In genomic region chr3:179449621-179450020, GRCh38 we compare ENCODE assay signal across 10 cellular contexts. TPM values are rescaled to one million over a fixed set of nuclear protein-coding genes. Genes with fewer than 3 reads are reported as not detected.
DNase-seq lines count a peak whose midpoint lies in the region; ATAC-seq, FAIRE-seq and TF ChIP-seq lines count a peak whose summit lies in the region.
"Had no signal": no experiment of that assay in that cellular context is flagged by ENCODE, and none has a peak within 500 bp of the region (broad histone marks: within the 10 kb centered on the region; RNA-seq: fewer than 3 reads in every experiment).

No MANE protein-coding gene starts in this region.

- CTCF ChIA-PET in activated CD4-positive, alpha-beta T cell treated with anti-CD3 and anti-CD28 coated beads for 36 hours (lab: Charles Lee): no interaction called here

- peak overlapping the region; percentile 72 for H3K4me2 ChIP-seq in keratinocyte (ENCODE audit: control insufficient read depth, extremely low read depth, insufficient read depth, low read depth, low read length)

- dilution Hi-C loops in keratinocyte (cut with MboI; ENCODE audit: extremely low pct_ligation_motif_present, low sequenced_read_pairs): no loop called here

- H3K4me3 ChIP-seq in keratinocyte (ENCODE audit: control insufficient read depth in 2 of 3, extremely low read depth in 1 of 3, insufficient read depth in 2 of 3, low read depth in 1 of 3, low read length in 3 of 3) (peak overlapping the region; percentile 66 to 97 (median 86)), subcutaneous abdominal adipose tissue (ENCODE audit: low read depth in 1 of 5, low read length in 5 of 5) (peak overlapping the region in 4 of 5 donors; percentile 80 to 85 (median 80))

- H3K27ac ChIP-seq in keratinocyte (ENCODE audit: control insufficient read depth, insufficient read depth, low read length) (peak overlapping the region; percentile 75), subcutaneous abdominal adipose tissue (ENCODE audit: low read depth, low read length) (peak overlapping the region; percentile 73)

- no peak overlapping the region for H2AFZ ChIP-seq in keratinocyte (ENCODE audit: control insufficient read depth, low read length)

- H3K4me1 Mint-ChIP-seq in activated CD4-positive, alpha-beta T cell treated with anti-CD3 and anti-CD28 coated beads for 36 hours: peaks cover 19% of the 10 kb centered on the region
- H3K4me1 Mint-ChIP-seq in activated naive CD8-positive, alpha-beta T cell treated with anti-CD3 and anti-CD28 coated beads, Interleukin-2, amount 10 ng/mL, durations not matched to agents 7 days and 5 days: peaks cover 22% of the 10 kb centered on the region

- POLR2A ChIA-PET in activated CD4-positive, alpha-beta T cell treated with anti-CD3 and anti-CD28 coated beads for 36 hours (lab: Charles Lee): no interaction called here
- POLR2A ChIA-PET in activated naive CD8-positive, alpha-beta T cell treated with anti-CD3 and anti-CD28 coated beads, Interleukin-2, amount 10 ng/mL, durations not matched to agents 7 days and 5 days (lab: Charles Lee): no interaction called here

- FAIRE-seq in keratinocyte (lab: Jason Lieb, UNC): no peak
- FAIRE-seq: A204.1 had no signal

- H3K27me3 ChIP-seq in keratinocyte (ENCODE audit: control insufficient read depth, extremely low read depth, insufficient read depth, low read length) (no peaks in the 10 kb centered on the region), subcutaneous abdominal adipose tissue (ENCODE audit: control insufficient read depth in 5 of 5, insufficient read depth in 4 of 5, low read length in 5 of 5) (peaks cover 0 to 4% (median 0%) of the 10 kb centered on the region in 5 donors)

- H3K36me3 ChIP-seq in keratinocyte (ENCODE audit: control insufficient read depth in 2 of 2, extremely low read depth in 1 of 2, insufficient read depth in 2 of 2, low read length in 2 of 2) (peaks cover 0 to 5% of the 10 kb centered on the region in 2 experiments), subcutaneous abdominal adipose tissue (ENCODE audit: control insufficient read depth in 5 of 5, insufficient read depth in 5 of 5, low read length in 5 of 5) (no peaks in the 10 kb centered on the region)

- ATAC-seq in activated CD4-positive, alpha-beta T cell treated with anti-CD3 and anti-CD28 coated beads for 36 hours: no peak
- no peak for ATAC-seq in activated naive CD8-positive, alpha-beta T cell treated with anti-CD3 and anti-CD28 coated beads, Interleukin-2, amount 10 ng/mL, durations not matched to agents 7 days and 5 days (ENCODE audit: low read depth)
- ATAC-seq in HG03139 (IDR thresholded peaks at IDR 0.05; ENCODE audit: unreplicated experiment) (no peak), GM21576 (IDR thresholded peaks at IDR 0.05; ENCODE audit: unreplicated experiment) (no peak)

- no peak overlapping the region for H3K27ac Mint-ChIP-seq in activated CD4-positive, alpha-beta T cell treated with anti-CD3 and anti-CD28 coated beads for 36 hours
- no peak overlapping the region for H3K27ac Mint-ChIP-seq in activated naive CD8-positive, alpha-beta T cell treated with anti-CD3 and anti-CD28 coated beads, Interleukin-2, amount 10 ng/mL, durations not matched to agents 7 days and 5 days

- DNase-seq in activated CD4-positive, alpha-beta T cell treated with anti-CD3 and anti-CD28 coated beads for 36 hours: no peak
- no peak for DNase-seq in activated CD4-positive, alpha-beta T cell treated with anti-CD3 and anti-CD28 coated beads for 48 hours
- no peak for DNase-seq in activated naive CD8-positive, alpha-beta T cell treated with anti-CD3 and anti-CD28 coated beads, Interleukin-2, amount 10 ng/mL, durations not matched to agents 7 days and 5 days
- DNase-seq in keratinocyte (ENCODE audit: low read depth, low spot score): no peak
- DNase-seq in midbrain (lab: John Stamatoyannopoulos, UW): no peak
- DNase-seq: NCI-H774 had no signal

- H3K4me1 ChIP-seq in keratinocyte (ENCODE audit: control insufficient read depth, extremely low read depth, insufficient read depth, low read length) (peaks cover 24% of the 10 kb centered on the region), subcutaneous abdominal adipose tissue (ENCODE audit: control insufficient read depth in 5 of 5, insufficient read depth in 5 of 5, low read length in 5 of 5) (peaks cover 0 to 35% (median 30%) of the 10 kb centered on the region in 5 donors)

- intact Hi-C loops in activated CD4-positive, alpha-beta T cell treated with anti-CD3 and anti-CD28 coated beads for 36 hours (cut with DNase I, micrococcal nuclease): loop anchor here in 1 of 2 experiments (5.0 kb wide), 2 partner anchors 203 to 302 kb away; partner anchors contain the start of genes PIK3CA and USP13

- H3K4me3 Mint-ChIP-seq in activated CD4-positive, alpha-beta T cell treated with anti-CD3 and anti-CD28 coated beads for 36 hours: peak overlapping the region; percentile 67
- peak overlapping the region; percentile 88 for H3K4me3 Mint-ChIP-seq in activated naive CD8-positive, alpha-beta T cell treated with anti-CD3 and anti-CD28 coated beads, Interleukin-2, amount 10 ng/mL, durations not matched to agents 7 days and 5 days

- H3K9me1 ChIP-seq in keratinocyte (ENCODE audit: control insufficient read depth, extremely low read depth, insufficient read depth, low read length): no peaks in the 10 kb centered on the region

- H3K9me3 ChIP-seq in keratinocyte (ENCODE audit: control insufficient read depth, low read depth, low read length) (no peaks in the 10 kb centered on the region), subcutaneous abdominal adipose tissue (ENCODE audit: control insufficient read depth in 5 of 5, low read length in 5 of 5) (no peaks in the 10 kb centered on the region)

- H3K9ac ChIP-seq in keratinocyte (ENCODE audit: control insufficient read depth, extremely low read depth, insufficient read depth, low read length) (peak overlapping the region; percentile 86), subcutaneous abdominal adipose tissue (ENCODE audit: low read length in 5 of 5) (peak overlapping the region in 4 of 5 donors; percentile 14 to 85 (median 58))

- no peak for TF ChIP-seq CTCF in keratinocyte (optimal IDR thresholded peaks at IDR 0.05 in 1 of 3, IDR thresholded peaks at IDR 0.05 in 1 of 3, conservative IDR thresholded peaks at IDR 0.05 in 1 of 3; ENCODE audit: extremely low read depth in 1 of 3, insufficient read depth in 2 of 3, low read length in 3 of 3)

- peaks cover 2% of the 10 kb centered on the region for H3K36me3 Mint-ChIP-seq in activated CD4-positive, alpha-beta T cell treated with anti-CD3 and anti-CD28 coated beads for 36 hours (ENCODE audit: low read depth)
- peaks cover 2% of the 10 kb centered on the region for H3K36me3 Mint-ChIP-seq in activated naive CD8-positive, alpha-beta T cell treated with anti-CD3 and anti-CD28 coated beads, Interleukin-2, amount 10 ng/mL, durations not matched to agents 7 days and 5 days

- H3K9me3 Mint-ChIP-seq in activated CD4-positive, alpha-beta T cell treated with anti-CD3 and anti-CD28 coated beads for 36 hours (ENCODE audit: low read depth): no peaks in the 10 kb centered on the region
- H3K9me3 Mint-ChIP-seq in activated naive CD8-positive, alpha-beta T cell treated with anti-CD3 and anti-CD28 coated beads, Interleukin-2, amount 10 ng/mL, durations not matched to agents 7 days and 5 days: no peaks in the 10 kb centered on the region

- peaks cover 61% of the 10 kb centered on the region for H3K79me2 ChIP-seq in keratinocyte (ENCODE audit: control insufficient read depth, insufficient read depth, low read length)

- peaks cover 58% of the 10 kb centered on the region for H3K27me3 Mint-ChIP-seq in activated CD4-positive, alpha-beta T cell treated with anti-CD3 and anti-CD28 coated beads for 36 hours
- H3K27me3 Mint-ChIP-seq in activated naive CD8-positive, alpha-beta T cell treated with anti-CD3 and anti-CD28 coated beads, Interleukin-2, amount 10 ng/mL, durations not matched to agents 7 days and 5 days: peaks cover 44% of the 10 kb centered on the region

- H4K20me1 ChIP-seq in keratinocyte (ENCODE audit: control insufficient read depth, extremely low read depth, insufficient read depth, low read length): no peaks in the 10 kb centered on the region

RNA-seq across cellular contexts. Expression of gene GNB4, which starts 1.6 kb away (rescaled TPM):
- under 1 TPM; 0.75 to 0.88 TPM for total RNA-seq in activated CD4-positive, alpha-beta T cell treated with anti-CD3 and anti-CD28 coated beads for 36 hours
- total RNA-seq in activated naive CD8-positive, alpha-beta T cell treated with anti-CD3 and anti-CD28 coated beads, Interleukin-2, amount 10 ng/mL, durations not matched to agents 7 days and 5 days: 1 to 10 TPM; 6.2 to 7.1 TPM
- 35.1 to 51.1 TPM (median 42.2 TPM) in 3 replicates for polyA plus RNA-seq in keratinocyte
- 5.9 TPM for polyA plus RNA-seq in keratinocyte (2011; ENCODE audit: low read depth)
- polyA plus RNA-seq in keratinocyte (2011; cell fraction: cytosol; rRNA removed): 28.0 and 54.4 TPM in 2 replicates
- 30.0 and 31.3 TPM in 2 replicates for polyA plus RNA-seq in keratinocyte (2011; cell fraction: nucleus; rRNA removed)
- 7.8 and 31.2 TPM in 2 replicates for polyA plus RNA-seq in keratinocyte (2012; ENCODE audit: low replicate concordance)
- 37.8 to 129 TPM (median 83.8 TPM) in 3 replicates for polyA minus RNA-seq in keratinocyte
- 34.7 TPM for polyA minus RNA-seq in keratinocyte (2011; cell fraction: cytosol; rRNA and poly(A)+ RNA removed)
- 28.5 and 65.6 TPM in 2 replicates for polyA minus RNA-seq in keratinocyte (2011; cell fraction: nucleus; rRNA and poly(A)+ RNA removed)
